ENCODE assay signal across 1 cellular context in genomic region chr15:49046113-49046883, GRCh38.
A peak's percentile ranks its signal among the peaks of the same experiment; 100 is the strongest.
TF ChIP-seq lines count a peak whose summit lies in the region.

A gene with protein sequence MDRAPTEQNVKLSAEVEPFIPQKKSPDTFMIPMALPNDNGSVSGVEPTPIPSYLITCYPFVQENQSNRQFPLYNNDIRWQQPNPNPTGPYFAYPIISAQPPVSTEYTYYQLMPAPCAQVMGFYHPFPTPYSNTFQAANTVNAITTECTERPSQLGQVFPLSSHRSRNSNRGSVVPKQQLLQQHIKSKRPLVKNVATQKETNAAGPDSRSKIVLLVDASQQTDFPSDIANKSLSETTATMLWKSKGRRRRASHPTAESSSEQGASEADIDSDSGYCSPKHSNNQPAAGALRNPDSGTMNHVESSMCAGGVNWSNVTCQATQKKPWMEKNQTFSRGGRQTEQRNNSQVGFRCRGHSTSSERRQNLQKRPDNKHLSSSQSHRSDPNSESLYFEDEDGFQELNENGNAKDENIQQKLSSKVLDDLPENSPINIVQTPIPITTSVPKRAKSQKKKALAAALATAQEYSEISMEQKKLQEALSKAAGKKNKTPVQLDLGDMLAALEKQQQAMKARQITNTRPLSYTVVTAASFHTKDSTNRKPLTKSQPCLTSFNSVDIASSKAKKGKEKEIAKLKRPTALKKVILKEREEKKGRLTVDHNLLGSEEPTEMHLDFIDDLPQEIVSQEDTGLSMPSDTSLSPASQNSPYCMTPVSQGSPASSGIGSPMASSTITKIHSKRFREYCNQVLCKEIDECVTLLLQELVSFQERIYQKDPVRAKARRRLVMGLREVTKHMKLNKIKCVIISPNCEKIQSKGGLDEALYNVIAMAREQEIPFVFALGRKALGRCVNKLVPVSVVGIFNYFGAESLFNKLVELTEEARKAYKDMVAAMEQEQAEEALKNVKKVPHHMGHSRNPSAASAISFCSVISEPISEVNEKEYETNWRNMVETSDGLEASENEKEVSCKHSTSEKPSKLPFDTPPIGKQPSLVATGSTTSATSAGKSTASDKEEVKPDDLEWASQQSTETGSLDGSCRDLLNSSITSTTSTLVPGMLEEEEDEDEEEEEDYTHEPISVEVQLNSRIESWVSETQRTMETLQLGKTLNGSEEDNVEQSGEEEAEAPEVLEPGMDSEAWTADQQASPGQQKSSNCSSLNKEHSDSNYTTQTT (minus strand): TSS chr15:49046446. CDS start chr15:49046299, 147 bp downstream.

TF ChIP-seq in GM12878, 131 proteins besides CTCF, POLR2A, EP300 and RAD21 (continued from another document and continues in another):
- TF ChIP-seq STAT1 (conservative IDR thresholded peaks at IDR 0.05) (0 out of 2 replicates have a peak, but pooled peaks have one; percentile 40), RELA (IDR thresholded peaks at IDR 0.05; ENCODE audit: borderline replicate concordance, partially characterized antibody) (no peak), CREB1 (IDR thresholded peaks at IDR 0.05; ENCODE audit: low read depth) (peak; percentile 74), MXI1 (IDR thresholded peaks at IDR 0.05; ENCODE audit: low read depth, low read length) (peak; percentile 84), NFIC (IDR thresholded peaks at IDR 0.05; ENCODE audit: low read depth, low read length) (no peak), ZSCAN29 (IDR thresholded peaks at IDR 0.05) (0 out of 2 replicates have a peak, but pooled peaks have one; percentile 5), POLR2AphosphoS2 (IDR thresholded peaks at IDR 0.05; ENCODE audit: low read depth, low read length) (0 out of 2 replicates have a peak, but pooled peaks have one; percentile 55), NFXL1 (IDR thresholded peaks at IDR 0.05; ENCODE audit: borderline replicate concordance) (no peak), ZNF384 (IDR thresholded peaks at IDR 0.05; ENCODE audit: borderline replicate concordance, low read depth, low read length) (no peak), MTA3 (IDR thresholded peaks at IDR 0.05; ENCODE audit: borderline replicate concordance, low read length) (no peak), ZZZ3 (IDR thresholded peaks at IDR 0.05; ENCODE audit: control insufficient read depth, insufficient read length, low read depth) (no peak), LARP7 (IDR thresholded peaks at IDR 0.05) (peak; percentile 57; the same call in 1 of the 2 replicates), BCL3 (IDR thresholded peaks at IDR 0.05; ENCODE audit: borderline replicate concordance, insufficient read depth, low read depth, low read length, poor library complexity, severe bottlenecking) (no peak), SPI1 (IDR thresholded peaks at IDR 0.05; ENCODE audit: borderline replicate concordance, insufficient read depth, low read depth, low read length) (peak; percentile 47), NR2C2 (IDR thresholded peaks at IDR 0.05; ENCODE audit: borderline replicate concordance, control insufficient read depth, insufficient read length, low read depth) (no peak), E2F8 (IDR thresholded peaks at IDR 0.05; ENCODE audit: low read depth, partially characterized antibody) (no peak), CBX5 (IDR thresholded peaks at IDR 0.05; ENCODE audit: low read depth) (peak; percentile 94; the same call in 1 of the 2 replicates), SMC3 (IDR thresholded peaks at IDR 0.05; ENCODE audit: borderline replicate concordance, low read length) (peak; percentile 36; the same call in 1 of the 2 replicates), ZNF217 (IDR thresholded peaks at IDR 0.05) (0 out of 2 replicates have a peak, but pooled peaks have one; percentile 26), MEF2B (IDR thresholded peaks at IDR 0.05; ENCODE audit: partially characterized antibody, poor library complexity, severe bottlenecking) (peak; percentile 83), REST (IDR thresholded peaks at IDR 0.05; ENCODE audit: low read depth, low read length) (no peak), IRF4 (IDR thresholded peaks at IDR 0.05; ENCODE audit: low read depth, low read length) (no peak; the same call in 1 of the 2 replicates), STAT3 (IDR thresholded peaks at IDR 0.05; ENCODE audit: low read depth, low read length) (0 out of 2 replicates have a peak, but pooled peaks have one; percentile 66), DPF2 (IDR thresholded peaks at IDR 0.05) (0 out of 2 replicates have a peak, but pooled peaks have one; percentile 47), USF1 (IDR thresholded peaks at IDR 0.05; ENCODE audit: borderline replicate concordance, extremely low read length, insufficient read depth, low read depth, low read length) (no peak), WRNIP1 (IDR thresholded peaks at IDR 0.05; ENCODE audit: borderline replicate concordance, low read depth, low read length) (no peak), ATF2 (IDR thresholded peaks at IDR 0.05; ENCODE audit: low read length) (no peak), EED (IDR thresholded peaks at IDR 0.05; ENCODE audit: low read depth) (peak; percentile 52; the same call in 1 of the 2 replicates), PML (IDR thresholded peaks at IDR 0.05; ENCODE audit: low read length) (peak; percentile 56; the same call in 1 of the 2 replicates), TARDBP (IDR thresholded peaks at IDR 0.05; ENCODE audit: borderline replicate concordance) (peak; percentile 89), FOS (IDR thresholded peaks at IDR 0.05; ENCODE audit: borderline replicate concordance, extremely low read depth, insufficient read length) (no peak), SUPT20H (IDR thresholded peaks at IDR 0.05; ENCODE audit: borderline replicate concordance, control insufficient read depth, low read depth, low read length) (no peak), SRF (IDR thresholded peaks at IDR 0.05; ENCODE audit: low read depth in 2 of 2, low read length in 2 of 2) (peak in 1 of 2 experiments; percentile 47; a peak in 1 of 4 replicates), MTA2 (IDR thresholded peaks at IDR 0.05; ENCODE audit: low read depth) (peak; percentile 36; the same call in 1 of the 2 replicates), HDAC6 (IDR thresholded peaks at IDR 0.05; ENCODE audit: unreplicated experiment) (no peak), NR2F1 (conservative IDR thresholded peaks at IDR 0.05) (peak; percentile 42; the same call in 1 of the 2 replicates), SREBF1 (IDR thresholded peaks at IDR 0.05; ENCODE audit: low read length) (peak; percentile 26; the same call in 1 of the 2 replicates), ZBED1 (IDR thresholded peaks at IDR 0.05; ENCODE audit: borderline replicate concordance) (no peak), ASH2L (IDR thresholded peaks at IDR 0.05; ENCODE audit: borderline replicate concordance, low read depth) (peak; percentile 68; the same call in 1 of the 2 replicates), HSF1 (IDR thresholded peaks at IDR 0.05; ENCODE audit: low read depth, low read length) (no peak), CBX3 (IDR thresholded peaks at IDR 0.05; ENCODE audit: borderline replicate concordance, low read depth) (no peak), CHD2 (IDR thresholded peaks at IDR 0.05; ENCODE audit: borderline replicate concordance, low read depth, low read length) (0 out of 2 replicates have a peak, but pooled peaks have one; percentile 65)
- TF ChIP-seq, protein P1, sequence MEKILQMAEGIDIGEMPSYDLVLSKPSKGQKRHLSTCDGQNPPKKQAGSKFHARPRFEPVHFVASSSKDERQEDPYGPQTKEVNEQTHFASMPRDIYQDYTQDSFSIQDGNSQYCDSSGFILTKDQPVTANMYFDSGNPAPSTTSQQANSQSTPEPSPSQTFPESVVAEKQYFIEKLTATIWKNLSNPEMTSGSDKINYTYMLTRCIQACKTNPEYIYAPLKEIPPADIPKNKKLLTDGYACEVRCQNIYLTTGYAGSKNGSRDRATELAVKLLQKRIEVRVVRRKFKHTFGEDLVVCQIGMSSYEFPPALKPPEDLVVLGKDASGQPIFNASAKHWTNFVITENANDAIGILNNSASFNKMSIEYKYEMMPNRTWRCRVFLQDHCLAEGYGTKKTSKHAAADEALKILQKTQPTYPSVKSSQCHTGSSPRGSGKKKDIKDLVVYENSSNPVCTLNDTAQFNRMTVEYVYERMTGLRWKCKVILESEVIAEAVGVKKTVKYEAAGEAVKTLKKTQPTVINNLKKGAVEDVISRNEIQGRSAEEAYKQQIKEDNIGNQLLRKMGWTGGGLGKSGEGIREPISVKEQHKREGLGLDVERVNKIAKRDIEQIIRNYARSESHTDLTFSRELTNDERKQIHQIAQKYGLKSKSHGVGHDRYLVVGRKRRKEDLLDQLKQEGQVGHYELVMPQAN (conservative IDR thresholded peaks at IDR 0.05) = peak; percentile 76
- TF ChIP-seq, protein P2, sequence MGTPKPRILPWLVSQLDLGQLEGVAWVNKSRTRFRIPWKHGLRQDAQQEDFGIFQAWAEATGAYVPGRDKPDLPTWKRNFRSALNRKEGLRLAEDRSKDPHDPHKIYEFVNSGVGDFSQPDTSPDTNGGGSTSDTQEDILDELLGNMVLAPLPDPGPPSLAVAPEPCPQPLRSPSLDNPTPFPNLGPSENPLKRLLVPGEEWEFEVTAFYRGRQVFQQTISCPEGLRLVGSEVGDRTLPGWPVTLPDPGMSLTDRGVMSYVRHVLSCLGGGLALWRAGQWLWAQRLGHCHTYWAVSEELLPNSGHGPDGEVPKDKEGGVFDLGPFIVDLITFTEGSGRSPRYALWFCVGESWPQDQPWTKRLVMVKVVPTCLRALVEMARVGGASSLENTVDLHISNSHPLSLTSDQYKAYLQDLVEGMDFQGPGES (IDR thresholded peaks at IDR 0.05) = no peak
